Comparison of ENCODE assay signal across 23 cellular contexts in genomic region chr7:70654979-70655378, GRCh38.
DNase-seq lines count a peak whose midpoint lies in the region; ATAC-seq lines count a peak whose summit lies in the region.
"Had no signal": no experiment of that assay in that cellular context is flagged by ENCODE, and none has a peak within 500 bp of the region (broad histone marks: within the 10 kb centered on the region; RNA-seq: fewer than 3 reads in every experiment).

No MANE protein-coding gene starts in this region.

- DNase-seq in NCI-H446 treated with DMSO at 0.1 percent for 48 hours (lab: John Stamatoyannopoulos, UW) (peak; percentile 6), left cardiac atrium (peak; percentile 60), medulla oblongata (ENCODE audit: extremely low spot score) (peak; percentile 55), substantia nigra (lab: John Stamatoyannopoulos, UW) (peak in 25 of 49 donors; percentile 4 to 78 (median 33)), DMS 273 treated with DMSO at 0.1 percent for 48 hours (lab: John Stamatoyannopoulos, UW) (no peak), NCI-H69 (lab: John Stamatoyannopoulos, UW) (no peak), NCI-H82 (lab: John Stamatoyannopoulos, UW) (no peak), midbrain (lab: John Stamatoyannopoulos, UW) (no peak)
- DNase-seq: Caco-2; CD4-positive, alpha-beta memory T cell; GDM1; GM23248; MG63; NCI-H1417; NCI-H1694 treated with DMSO at 0.1 percent for 48 hours; NCI-H2081 treated with DMSO at 0.1 percent for 48 hours; NCI-H748 treated with DMSO at 0.1 percent for 48 hours; NK-92 treated with Interleukin-12 subunit alpha and Interleukin-12 subunit beta, amount 100 ng/mL, for 24 hours had no signal

- intact Hi-C loops in left cardiac atrium (cut with DNase I), result no loop called here

- no peak overlapping the region for H3K27ac ChIP-seq in substantia nigra (ENCODE audit: low read depth, low read length, poor library complexity, severe bottlenecking)
- H3K27ac ChIP-seq: BLaER1, GM23248, HL-60, RWPE1 had no signal

- peak; percentile 91 to 96 for ATAC-seq in left cardiac atrium
- ATAC-seq: HepG2, K562 had no signal

Comparison
In these comparisons a context has a peak if more than half of its experiments do, and no peak if none do; other contexts are left out.
1. DNase-seq: peak in NCI-H446 treated with DMSO at 0.1 percent for 48 hours (single experiment), left cardiac atrium (single experiment), medulla oblongata (single experiment) and substantia nigra (25 of 49); none in DMS 273 treated with DMSO at 0.1 percent for 48 hours (single experiment), NCI-H69 (single experiment), NCI-H82 (single experiment) and midbrain (single experiment).